Comparison of ENCODE assay signal across 16 cellular contexts in the genomic region with DNA sequence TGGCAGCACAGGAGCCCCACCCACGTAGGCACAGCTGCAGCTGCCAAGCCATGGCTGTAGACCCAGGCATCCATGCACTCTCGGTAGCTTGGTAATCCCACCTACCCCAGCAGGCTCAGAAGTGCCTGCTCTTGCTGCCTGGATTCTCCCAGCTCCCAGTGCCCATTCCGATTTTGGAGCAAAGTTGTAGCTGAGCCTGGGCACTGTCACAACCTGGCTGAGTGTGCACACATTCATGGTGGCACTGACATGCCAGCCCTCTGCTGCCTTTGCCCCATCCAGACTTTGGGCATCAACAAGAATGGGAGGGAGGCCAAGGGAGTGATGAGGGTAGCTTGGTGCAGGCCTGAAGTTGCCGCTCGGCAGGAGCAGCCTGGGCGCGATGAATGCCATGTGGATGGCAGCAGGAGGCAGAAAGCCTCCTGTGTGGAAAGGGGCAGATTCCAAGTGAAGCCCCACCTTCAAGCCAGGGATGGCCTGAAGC.
A peak's percentile ranks its signal among the peaks of the same experiment; 100 is the strongest.
DNase-seq lines count a peak whose midpoint lies in the region; ATAC-seq and TF ChIP-seq lines count a peak whose summit lies in the region.
"Had no signal": no experiment of that assay in that cellular context is flagged by ENCODE, and none has a peak within 500 bp of the region (broad histone marks: within the 10 kb centered on the region; RNA-seq: fewer than 3 reads in every experiment).

No MANE protein-coding gene starts in this region.

- ATAC-seq in stimulated activated effector memory CD8-positive, alpha-beta T cell treated with anti-CD3 and anti-CD28 coated beads, Interleukin-12 subunit alpha, Interleukin-12 subunit beta, amount 100 ng/mL, for 72 hours = peak; percentile 39
- ATAC-seq in activated CD8-positive, alpha-beta T cell treated with anti-CD3 and anti-CD28 coated beads for 36 hours = no peak
- ATAC-seq: GM23338, HCT116 had no signal

- H3K4me1 ChIP-seq in neuronal stem cell (ENCODE audit: control insufficient read depth in 2 of 2, insufficient read depth in 1 of 2, low read depth in 1 of 2, low read length in 2 of 2) = no peaks in the 10 kb centered on the region
- no peaks in the 10 kb centered on the region for H3K4me1 ChIP-seq in adrenal gland (replicated peaks in 1 of 2)

- no peak overlapping the region for H3K14ac ChIP-seq in neuronal stem cell (ENCODE audit: low read length)

- no CpG with 5 or more reads among the region's 7 CpGs for WGBS in neuronal stem cell (ENCODE audit: extremely low coverage in 2 of 2, insufficient read length in 2 of 2, insufficient replicate concordance in 1 of 2), 2 donors
- WGBS in adrenal gland, 4 donors = 84 to 91% (median 86%) methylated on average over 7 of the region's 7 CpGs

- no peak overlapping the region for H3K4me2 ChIP-seq in neuronal stem cell (ENCODE audit: insufficient read depth, low read length, poor library complexity, severe bottlenecking)
- H3K4me2 ChIP-seq: GM23338 had no signal

- no peaks in the 10 kb centered on the region for H3K9me3 ChIP-seq in neuronal stem cell (replicated peaks in 1 of 2; ENCODE audit: control insufficient read depth in 2 of 2, insufficient read depth in 1 of 2, low read depth in 1 of 2, low read length in 2 of 2)
- H3K9me3 ChIP-seq in adrenal gland (replicated peaks in 1 of 3) = no peaks in the 10 kb centered on the region

- POLR2A ChIA-PET in activated CD8-positive, alpha-beta T cell treated with anti-CD3 and anti-CD28 coated beads for 36 hours (lab: Charles Lee) = no interaction called here

- H4K91ac ChIP-seq in neuronal stem cell (ENCODE audit: low read depth, low read length, poor library complexity) = no peak overlapping the region

- H2BK12ac ChIP-seq in neuronal stem cell (ENCODE audit: low read length) = no peak overlapping the region

- no peaks in the 10 kb centered on the region for H3K4me1 Mint-ChIP-seq in stimulated activated effector memory CD8-positive, alpha-beta T cell treated with anti-CD3 and anti-CD28 coated beads, Interleukin-12 subunit alpha, Interleukin-12 subunit beta, amount 100 ng/mL, for 72 hours
- H3K4me1 Mint-ChIP-seq in activated CD8-positive, alpha-beta T cell treated with anti-CD3 and anti-CD28 coated beads for 36 hours (ENCODE audit: low read depth) = no peaks in the 10 kb centered on the region
- H3K4me1 Mint-ChIP-seq: CD4-positive, alpha-beta memory T cell had no signal

- H3K4me3 ChIP-seq in neuronal stem cell (ENCODE audit: low read length in 2 of 2) (no peak overlapping the region), adrenal gland (no peak overlapping the region)
- H3K4me3 ChIP-seq: GM23338 had no signal

- peak; percentile 41 for DNase-seq in islet precursor cell
- DNase-seq in neuronal stem cell (ENCODE audit: low spot score) = no peak
- DNase-seq in stimulated activated effector memory CD8-positive, alpha-beta T cell treated with anti-CD3 and anti-CD28 coated beads, Interleukin-12 subunit alpha, Interleukin-12 subunit beta, amount 100 ng/mL, for 72 hours (ENCODE audit: low spot score in 2 of 2) = no peak
- DNase-seq in activated CD8-positive, alpha-beta T cell treated with anti-CD3 and anti-CD28 coated beads for 36 hours = no peak
- DNase-seq in adrenal gland = no peak
- DNase-seq in stimulated activated CD4-positive, alpha-beta T cell treated with anti-CD3 and anti-CD28 coated beads, Interleukin-4, amount 100 ng/mL, for 4 hours = no peak
- DNase-seq: C1 segment of cervical spinal cord; Calu3; CD4-positive, alpha-beta memory T cell; COR-L47; DMS53; DMS79 treated with DMSO at 0.1 percent for 48 hours; GF-D8; H9 had no signal

- H2BK120ac ChIP-seq in neuronal stem cell (ENCODE audit: low read depth, low read length) = no peak overlapping the region

- intact Hi-C loops in activated CD8-positive, alpha-beta T cell treated with anti-CD3 and anti-CD28 coated beads for 36 hours (cut with micrococcal nuclease) = no loop called here
- intact Hi-C loops in adrenal gland (cut with DNase I) = no loop called here

- no peaks in the 10 kb centered on the region for H3K79me1 ChIP-seq in neuronal stem cell (ENCODE audit: low read depth, low read length)

- H2BK15ac ChIP-seq in neuronal stem cell (ENCODE audit: low read length) = no peak overlapping the region

- H3K4me3 Mint-ChIP-seq in stimulated activated effector memory CD8-positive, alpha-beta T cell treated with anti-CD3 and anti-CD28 coated beads, Interleukin-12 subunit alpha, Interleukin-12 subunit beta, amount 100 ng/mL, for 72 hours = no peak overlapping the region
- H3K4me3 Mint-ChIP-seq in activated CD8-positive, alpha-beta T cell treated with anti-CD3 and anti-CD28 coated beads for 36 hours = no peak overlapping the region
- H3K4me3 Mint-ChIP-seq: CD4-positive, alpha-beta memory T cell; GM23338; H9 had no signal

- H3K27me3 Mint-ChIP-seq in activated CD8-positive, alpha-beta T cell treated with anti-CD3 and anti-CD28 coated beads for 36 hours = no peaks in the 10 kb centered on the region
- H3K27me3 Mint-ChIP-seq: CD4-positive, alpha-beta memory T cell had no signal

- no peak overlapping the region for H2AFZ ChIP-seq in neuronal stem cell (ENCODE audit: low read length)
- H2AFZ ChIP-seq: GM23338 had no signal

- H4K8ac ChIP-seq in neuronal stem cell (ENCODE audit: low read depth, low read length) = no peak overlapping the region

- no peak overlapping the region for H3K4ac ChIP-seq in neuronal stem cell (ENCODE audit: low read length)

- H3K27ac ChIP-seq in neuronal stem cell (replicated peaks; ENCODE audit: low read length) (no peak overlapping the region), adrenal gland (no peak overlapping the region)

- peak overlapping the region; percentile 20 for H3K18ac ChIP-seq in neuronal stem cell (ENCODE audit: low read length)

- H2BK5ac ChIP-seq in neuronal stem cell (ENCODE audit: low read length) = no peak overlapping the region

- H3K27ac Mint-ChIP-seq in stimulated activated effector memory CD8-positive, alpha-beta T cell treated with anti-CD3 and anti-CD28 coated beads, Interleukin-12 subunit alpha, Interleukin-12 subunit beta, amount 100 ng/mL, for 72 hours = no peak overlapping the region
- H3K27ac Mint-ChIP-seq in activated CD8-positive, alpha-beta T cell treated with anti-CD3 and anti-CD28 coated beads for 36 hours = no peak overlapping the region
- H3K27ac Mint-ChIP-seq: CD4-positive, alpha-beta memory T cell; GM23338; H9 had no signal

- H3K36me3 Mint-ChIP-seq in stimulated activated effector memory CD8-positive, alpha-beta T cell treated with anti-CD3 and anti-CD28 coated beads, Interleukin-12 subunit alpha, Interleukin-12 subunit beta, amount 100 ng/mL, for 72 hours = no peaks in the 10 kb centered on the region
- H3K36me3 Mint-ChIP-seq in activated CD8-positive, alpha-beta T cell treated with anti-CD3 and anti-CD28 coated beads for 36 hours (ENCODE audit: low read depth) = no peaks in the 10 kb centered on the region
- H3K36me3 Mint-ChIP-seq: CD4-positive, alpha-beta memory T cell had no signal

- TF ChIP-seq POLR2A in adrenal gland (IDR thresholded peaks at IDR 0.05) = no peak

- H3K23ac ChIP-seq in neuronal stem cell (ENCODE audit: low read depth, low read length, poor library complexity) = no peak overlapping the region

- no peak overlapping the region for H2AK5ac ChIP-seq in neuronal stem cell (ENCODE audit: low read depth, low read length)

- H3K27me3 ChIP-seq in neuronal stem cell (ENCODE audit: control insufficient read depth in 3 of 3, insufficient read depth in 3 of 3, low read depth in 1 of 3, low read length in 3 of 3) = no peaks in the 10 kb centered on the region
- H3K27me3 ChIP-seq in adrenal gland = no peaks in the 10 kb centered on the region

- H3K9ac ChIP-seq in neuronal stem cell (ENCODE audit: low read depth, low read length, poor library complexity) = no peak overlapping the region

- CTCF ChIA-PET in activated CD8-positive, alpha-beta T cell treated with anti-CD3 and anti-CD28 coated beads for 36 hours (lab: Charles Lee) = no interaction called here

- H3K36me3 ChIP-seq in neuronal stem cell (replicated peaks in 1 of 2; ENCODE audit: control insufficient read depth in 2 of 2, insufficient read depth in 2 of 2, low read length in 2 of 2) (no peaks in the 10 kb centered on the region), adrenal gland (replicated peaks in 1 of 2) (no peaks in the 10 kb centered on the region)

- TF ChIP-seq CTCF in activated CD8-positive, alpha-beta T cell treated with anti-CD3 and anti-CD28 coated beads for 36 hours (IDR thresholded peaks at IDR 0.05) = no peak
- no peak for TF ChIP-seq CTCF in adrenal gland (IDR thresholded peaks at IDR 0.05)

- peaks cover 13% of the 10 kb centered on the region for H3K9me3 Mint-ChIP-seq in stimulated activated effector memory CD8-positive, alpha-beta T cell treated with anti-CD3 and anti-CD28 coated beads, Interleukin-12 subunit alpha, Interleukin-12 subunit beta, amount 100 ng/mL, for 72 hours
- peaks cover 5% of the 10 kb centered on the region for H3K9me3 Mint-ChIP-seq in activated CD8-positive, alpha-beta T cell treated with anti-CD3 and anti-CD28 coated beads for 36 hours
- H3K9me3 Mint-ChIP-seq: GM23338, H9 had no signal
